In the genomic region with DNA sequence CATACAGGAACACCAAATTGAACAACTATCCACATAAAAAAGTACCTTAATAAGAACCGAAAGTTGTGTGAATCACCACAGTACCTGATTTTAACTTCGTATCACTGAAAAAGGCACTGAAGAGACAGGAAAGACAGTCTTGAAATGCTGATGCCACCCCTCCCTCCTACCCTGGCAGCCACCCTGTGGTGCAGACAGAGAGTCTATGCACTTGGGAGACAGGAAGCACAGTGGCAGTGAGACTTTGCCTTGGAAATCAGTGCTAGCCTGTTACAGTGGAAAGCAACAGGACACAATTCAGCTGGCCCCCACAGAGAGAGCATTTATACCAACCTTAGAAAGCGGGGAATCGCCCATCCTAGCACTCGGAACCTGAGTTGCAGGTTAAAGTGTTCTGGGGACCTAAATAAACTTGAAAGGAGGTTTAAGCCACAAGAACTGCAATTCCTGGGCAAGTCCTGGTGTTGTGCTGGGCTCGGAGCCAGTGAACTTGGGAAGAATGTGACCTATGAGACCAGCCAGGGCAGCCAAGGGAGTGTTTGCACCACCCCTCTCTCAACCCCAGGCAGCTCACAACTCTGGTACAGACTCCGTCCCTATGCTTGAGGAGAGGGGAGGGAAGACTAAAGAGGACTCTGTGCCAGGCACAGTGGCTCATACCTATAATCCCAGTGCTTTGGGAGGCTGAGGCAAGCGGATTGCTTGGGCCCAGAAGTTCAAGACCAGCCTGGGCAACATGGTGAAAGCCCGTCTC, we compare ENCODE assay signal across 8 cellular contexts.
DNase-seq lines count a peak whose midpoint lies in the region; ATAC-seq and TF ChIP-seq lines count a peak whose summit lies in the region.
"Had no signal": no experiment of that assay in that cellular context is flagged by ENCODE, and none has a peak within 500 bp of the region (broad histone marks: within the 10 kb centered on the region; RNA-seq: fewer than 3 reads in every experiment).

No MANE protein-coding gene starts in this region.

- no peaks in the 10 kb centered on the region for H3K36me3 ChIP-seq in thyroid gland

- peak; percentile 42 for DNase-seq in HS-27A (ENCODE audit: low read depth)
- DNase-seq in central memory CD8-positive, alpha-beta T cell (ENCODE audit: low spot score in 2 of 2), result no peak
- peak; percentile 51 for DNase-seq in left kidney (ENCODE audit: low read depth, low spot score)
- DNase-seq in thyroid gland, result peak; percentile 92 to 97
- no peak for DNase-seq in GM10266 (ENCODE audit: extremely low spot score)
- DNase-seq: activated T-cell treated with anti-CD3 and anti-CD28 coated beads, Interleukin-2, amount 50 U/mL, for 4 hours had no signal

- peaks cover 2% of the 10 kb centered on the region for H3K36me3 Mint-ChIP-seq in central memory CD8-positive, alpha-beta T cell (ENCODE audit: insufficient read depth)

- H3K27ac ChIP-seq in thyroid gland, result no peak overlapping the region

- no peak for TF ChIP-seq POLR2A in thyroid gland (IDR thresholded peaks at IDR 0.05)

- peaks cover 6 to 17% of the 10 kb centered on the region in 2 donors for H3K4me1 ChIP-seq in thyroid gland

- TF ChIP-seq CTCF in thyroid gland (IDR thresholded peaks at IDR 0.05) (no peak), GM10266 (IDR thresholded peaks at IDR 0.05; ENCODE audit: control insufficient read depth, insufficient read depth, low read depth, missing control alignments) (no peak)

- H3K9me3 ChIP-seq in thyroid gland, result no peaks in the 10 kb centered on the region

- no peaks in the 10 kb centered on the region for H3K27me3 ChIP-seq in thyroid gland

- WGBS in thyroid gland, 2 donors, result 41 to 50% methylated on average over 9 of the region's 9 CpGs

- H3K4me3 ChIP-seq in thyroid gland (replicated peaks in 1 of 3), result no peak overlapping the region

- H3K27me3 Mint-ChIP-seq in central memory CD8-positive, alpha-beta T cell, result no peaks in the 10 kb centered on the region

- H3K4me1 Mint-ChIP-seq in central memory CD8-positive, alpha-beta T cell, result peaks cover 16% of the 10 kb centered on the region

- H3K9me3 Mint-ChIP-seq in central memory CD8-positive, alpha-beta T cell, result no peaks in the 10 kb centered on the region

- ATAC-seq in central memory CD8-positive, alpha-beta T cell (replicated peaks; ENCODE audit: extremely low read depth, poor library complexity, severe bottlenecking), result no peak
- ATAC-seq in GM19467 (IDR thresholded peaks at IDR 0.05; ENCODE audit: unreplicated experiment) (no peak), HG03097 (IDR thresholded peaks at IDR 0.05; ENCODE audit: low FRiP score, unreplicated experiment) (no peak)
- ATAC-seq: activated T-cell treated with anti-CD3 and anti-CD28 coated beads, Interleukin-2, amount 50 U/mL, for 4 hours had no signal

- H3K27ac Mint-ChIP-seq in central memory CD8-positive, alpha-beta T cell (ENCODE audit: low read depth), result peak overlapping the region; percentile 66

- intact Hi-C loops in thyroid gland (cut with DNase I), result no loop called here

- H3K4me3 Mint-ChIP-seq in central memory CD8-positive, alpha-beta T cell, result no peak overlapping the region
- H3K4me3 Mint-ChIP-seq: activated T-cell treated with anti-CD3 and anti-CD28 coated beads, Interleukin-2, amount 50 U/mL, for 4 hours had no signal

Comparison
In these comparisons a context has a peak if more than half of its experiments do, and no peak if none do; other contexts are left out.
1. DNase-seq: peak in HS-27A (single experiment), left kidney (single experiment) and thyroid gland (2 of 2); none in central memory CD8-positive, alpha-beta T cell (0 of 2) and GM10266 (single experiment).